In genomic region chr16:77213542-77214108, GRCh38 we compare ENCODE assay signal across 9 cellular contexts. TPM values are rescaled to one million over a fixed set of nuclear protein-coding genes. Genes with fewer than 3 reads are reported as not detected.
DNase-seq lines count a peak whose midpoint lies in the region; ATAC-seq and TF ChIP-seq lines count a peak whose summit lies in the region.
"Had no signal": no experiment of that assay in that cellular context is flagged by ENCODE, and none has a peak within 500 bp of the region (broad histone marks: within the 10 kb centered on the region; RNA-seq: fewer than 3 reads in every experiment).

No MANE protein-coding gene starts in this region.

- peaks cover 0 to 6% (median 2%) of the 10 kb centered on the region in 5 experiments for H3K9me3 Mint-ChIP-seq in brain

- H3K4me1 ChIP-seq in BLaER1 = peaks cover 24% of the 10 kb centered on the region
- peaks cover 20% of the 10 kb centered on the region for H3K4me1 ChIP-seq in HUES6 (ENCODE audit: control insufficient read depth, insufficient read depth, low read length)

- H3K4me3 Mint-ChIP-seq in brain = peak overlapping the region; percentile 78 to 87 (median 83)

- H3K9me3 ChIP-seq in BLaER1 (no peaks in the 10 kb centered on the region), HUES6 (ENCODE audit: control insufficient read depth, insufficient read depth, low read depth, low read length) (no peaks in the 10 kb centered on the region)

- peak overlapping the region; percentile 84 for H3K4me2 ChIP-seq in BLaER1

- no peak for TF ChIP-seq CTCF in brain (conservative IDR thresholded peaks at IDR 0.05)

- peak overlapping the region; percentile 23 to 84 (median 34) for H3K27ac Mint-ChIP-seq in brain

- no peak for ATAC-seq in HG03097 (IDR thresholded peaks at IDR 0.05; ENCODE audit: low FRiP score, unreplicated experiment)

- H3K27me3 Mint-ChIP-seq in brain = peaks cover 3% of the 10 kb centered on the region

- H3K36me3 Mint-ChIP-seq in brain = no peaks in the 10 kb centered on the region

- H3K9ac ChIP-seq in BLaER1 = no peak overlapping the region
- peak overlapping the region; percentile 28 for H3K9ac ChIP-seq in HUES6 (ENCODE audit: low read length)

- H3K4me1 Mint-ChIP-seq in brain = peaks cover 16% of the 10 kb centered on the region

- H3K4me3 ChIP-seq in BLaER1 (no peak overlapping the region), HUES6 (ENCODE audit: low read depth, low read length) (peak overlapping the region; percentile 74)

- no peaks in the 10 kb centered on the region for H3K36me3 ChIP-seq in BLaER1
- no peaks in the 10 kb centered on the region for H3K36me3 ChIP-seq in HUES6 (ENCODE audit: control insufficient read depth, insufficient read depth, low read length)

- H4K20me1 ChIP-seq in BLaER1 = peaks cover 8% of the 10 kb centered on the region

- no peak overlapping the region for H3K27ac ChIP-seq in BLaER1
- H3K27ac ChIP-seq in HUES6 (ENCODE audit: low read depth, low read length) = no peak overlapping the region

- DNase-seq in lung microvascular endothelial cell (ENCODE audit: low read depth in 2 of 2) (peak; percentile 93 to 95), NCI-H187 (lab: John Stamatoyannopoulos, UW) (no peak), epidermal melanocyte (ENCODE audit: insufficient read length, low spot score) (no peak), NCI-H2107 (lab: John Stamatoyannopoulos, UW) (no peak)
- DNase-seq: cortex of kidney had no signal

- no peaks in the 10 kb centered on the region for H3K27me3 ChIP-seq in BLaER1
- no peaks in the 10 kb centered on the region; the same call in 1 of the 2 replicates for H3K27me3 ChIP-seq in HUES6 (ENCODE audit: control insufficient read depth, insufficient read depth, low read length)

RNA-seq across cellular contexts. Expression of gene SYCE1L, which starts 14.4 kb away (rescaled TPM):
- 9.3 TPM for polyA plus RNA-seq in brain (ENCODE audit: insufficient read depth, low read depth, low replicate concordance)
- total RNA-seq in lung microvascular endothelial cell = 2.0 and 2.8 TPM in 2 replicates

RNA-seq across cellular contexts. Expression of gene MON1B, which starts 22.6 kb away (rescaled TPM):
- polyA plus RNA-seq in brain (ENCODE audit: insufficient read depth, low read depth, low replicate concordance) = 35.8 TPM
- 6.3 and 8.1 TPM in 2 replicates for total RNA-seq in lung microvascular endothelial cell

Comparison
In these comparisons a context has a peak if more than half of its experiments do, and no peak if none do; other contexts are left out.
1. DNase-seq: peak in lung microvascular endothelial cell (2 of 2); none in NCI-H187 (0 of 2), epidermal melanocyte (single experiment) and NCI-H2107 (single experiment).